In genomic region chr6:117483004-117483644, GRCh38 we compare ENCODE assay signal across 8 cellular contexts.
DNase-seq lines count a peak whose midpoint lies in the region; ATAC-seq and TF ChIP-seq lines count a peak whose summit lies in the region.

No MANE protein-coding gene starts in this region.

- DNase-seq in AG20443 (ENCODE audit: low spot score) (peak; percentile 83), GM13977 (ENCODE audit: low spot score) (peak; percentile 39), RWPE1 (ENCODE audit: low spot score) (peak; percentile 34), T47D (ENCODE audit: low read depth in 1 of 2, low spot score in 1 of 2) (peak; percentile 19 to 64), iPS-NIHi7 (ENCODE audit: extremely low spot score) (peak; percentile 41), skeletal muscle cell (ENCODE audit: low read depth) (no peak)

- ATAC-seq in HG03520 (IDR thresholded peaks at IDR 0.05; ENCODE audit: unreplicated experiment): peak; percentile 3
- ATAC-seq in activated CD4-positive, CD25-positive, alpha-beta regulatory T cell treated with anti-CD3 and anti-CD28 coated beads, Interleukin-2, amount 50 U/mL, for 24 hours: no peak

- POLR2A ChIA-PET in RWPE1 (lab: Yijun Ruan, JAX; ENCODE audit: low non-redundant PET): interaction anchor here (1.0 kb wide), 2 partner anchors 19 to 33 kb away, joined by 3 to 6 read pairs; no protein-coding TSS in a partner anchor

- CTCF ChIA-PET in RWPE1 (lab: Yijun Ruan, JAX): interaction anchor here (0.6 to 1.7 kb wide), 2 partner anchors 33 to 1308 kb away, joined by 6 to 9 read pairs; no protein-coding TSS in a partner anchor

- no peak for TF ChIP-seq CTCF in GM13977 (IDR thresholded peaks at IDR 0.05; ENCODE audit: extremely low read depth, insufficient read depth, missing control alignments)
- TF ChIP-seq CTCF in RWPE1 (conservative IDR thresholded peaks at IDR 0.05; ENCODE audit: low read depth): no peak

- H3K27ac ChIP-seq in RWPE1: peak overlapping the region; percentile 91

- peak overlapping the region; percentile 95 for H3K4me3 ChIP-seq in skeletal muscle cell (ENCODE audit: low read depth, low read length)

- in situ Hi-C loops in GM13977 (cut with MboI; ENCODE audit: low pct_unique_long_range_greater_than_20kb, low sequenced_read_pairs, unreplicated experiment): no loop called here
- in situ Hi-C loops in T47D (cut with HindIII; ENCODE audit: low pct_unique_long_range_greater_than_20kb, low sequenced_read_pairs): no loop called here
